Comparison of ENCODE assay signal across 14 cellular contexts in genomic region chr10:98295401-98295811, GRCh38. TPM values are rescaled to one million over a fixed set of nuclear protein-coding genes. Genes with fewer than 3 reads are reported as not detected.
DNase-seq lines count a peak whose midpoint lies in the region; ATAC-seq, FAIRE-seq and TF ChIP-seq lines count a peak whose summit lies in the region.
"Had no signal": no experiment of that assay in that cellular context is flagged by ENCODE, and none has a peak within 500 bp of the region (broad histone marks: within the 10 kb centered on the region; RNA-seq: fewer than 3 reads in every experiment).

No MANE protein-coding gene starts in this region.

- H3K4me1 Mint-ChIP-seq in natural killer cell = peaks cover 9 to 16% of the 10 kb centered on the region in 2 donors
- H3K4me1 Mint-ChIP-seq in natural killer cell treated with Interleukin-12 subunit alpha and Interleukin-12 subunit beta and Interleukin-15 and Interleukin-18, amount 100 ng/mL, for 72 hours (ENCODE audit: low read depth in 2 of 2) = peaks cover 6 to 8% of the 10 kb centered on the region in 2 donors

- ATAC-seq in natural killer cell = peak; percentile 26 to 57 (median 52)
- no peak for ATAC-seq in natural killer cell treated with Interleukin-12 subunit alpha and Interleukin-12 subunit beta and Interleukin-15 and Interleukin-18, amount 100 ng/mL, for 72 hours
- ATAC-seq in PC-3 = no peak
- no peak for ATAC-seq in HG03457 (IDR thresholded peaks at IDR 0.05; ENCODE audit: unreplicated experiment)
- ATAC-seq: activated T-cell treated with anti-CD3 and anti-CD28 coated beads, Interleukin-2, amount 50 U/mL, for 72 hours; T-cell had no signal

- H3K36me3 ChIP-seq in PC-3 (ENCODE audit: low read depth, low read length) (no peaks in the 10 kb centered on the region), keratinocyte (ENCODE audit: control insufficient read depth in 2 of 2, extremely low read depth in 1 of 2, insufficient read depth in 2 of 2, low read length in 2 of 2) (no peaks in the 10 kb centered on the region)
- H3K36me3 ChIP-seq: vagina had no signal

- H3K9me1 ChIP-seq in keratinocyte (ENCODE audit: control insufficient read depth, extremely low read depth, insufficient read depth, low read length) = peaks cover 2% of the 10 kb centered on the region

- POLR2A ChIA-PET in PC-3 (lab: Charles Lee; ENCODE audit: unreplicated experiment) = no interaction called here

- BruUV-seq in PC-3 (replicated peaks; lab: Mats Ljungman, UMichigan) = no TSS peak

- no peaks in the 10 kb centered on the region for H3K36me3 Mint-ChIP-seq in natural killer cell
- no peaks in the 10 kb centered on the region for H3K36me3 Mint-ChIP-seq in natural killer cell treated with Interleukin-12 subunit alpha and Interleukin-12 subunit beta and Interleukin-15 and Interleukin-18, amount 100 ng/mL, for 72 hours
- H3K36me3 Mint-ChIP-seq: T-cell had no signal

- H3K4me1 ChIP-seq in PC-3 (ENCODE audit: insufficient read depth, low read length) = peaks cover 5% of the 10 kb centered on the region; the same call in 1 of the 2 replicates
- H3K4me1 ChIP-seq in keratinocyte (ENCODE audit: control insufficient read depth, extremely low read depth, insufficient read depth, low read length) = peaks cover 30% of the 10 kb centered on the region

- no peaks in the 10 kb centered on the region for H3K9me3 Mint-ChIP-seq in natural killer cell
- no peaks in the 10 kb centered on the region for H3K9me3 Mint-ChIP-seq in natural killer cell treated with Interleukin-12 subunit alpha and Interleukin-12 subunit beta and Interleukin-15 and Interleukin-18, amount 100 ng/mL, for 72 hours
- H3K9me3 Mint-ChIP-seq: activated T-cell treated with anti-CD3 and anti-CD28 coated beads, Interleukin-2, amount 50 U/mL, for 72 hours; T-cell had no signal

- no peaks in the 10 kb centered on the region for H3F3A ChIP-seq in PC-3 (ENCODE audit: low read length, unreplicated experiment)

- H3K4me3 ChIP-seq in PC-3 (ENCODE audit: low read length) (no peak overlapping the region), keratinocyte (ENCODE audit: control insufficient read depth in 2 of 3, extremely low read depth in 1 of 3, insufficient read depth in 2 of 3, low read depth in 1 of 3, low read length in 3 of 3) (no peak overlapping the region)
- H3K4me3 ChIP-seq: psoas muscle, vagina had no signal

- no peaks in the 10 kb centered on the region for H3K27me3 ChIP-seq in PC-3 (ENCODE audit: low read length)
- no peaks in the 10 kb centered on the region for H3K27me3 ChIP-seq in keratinocyte (ENCODE audit: control insufficient read depth, extremely low read depth, insufficient read depth, low read length)
- H3K27me3 ChIP-seq: vagina had no signal

- H3K27ac ChIP-seq in PC-3 (ENCODE audit: low read length) = no peak overlapping the region
- H3K27ac ChIP-seq in keratinocyte (ENCODE audit: control insufficient read depth, insufficient read depth, low read length) = no peak overlapping the region
- H3K27ac ChIP-seq: psoas muscle, vagina had no signal

- FAIRE-seq in keratinocyte (lab: Jason Lieb, UNC) = peak; percentile 48

- DNase-seq in natural killer cell (no peak), PC-3 (no peak), keratinocyte (ENCODE audit: low read depth, low spot score) (no peak), NCI-H510A (lab: John Stamatoyannopoulos, UW) (no peak), NCI-H345 (lab: John Stamatoyannopoulos, UW) (no peak)
- no peak for DNase-seq in natural killer cell treated with Interleukin-12 subunit alpha and Interleukin-12 subunit beta and Interleukin-15 and Interleukin-18, amount 100 ng/mL, for 72 hours (ENCODE audit: low spot score)
- DNase-seq in activated CD8-positive, alpha-beta memory T cell treated with anti-CD3 and anti-CD28 coated beads for 24 hours = no peak
- DNase-seq: activated T-cell treated with anti-CD3 and anti-CD28 coated beads, Interleukin-2, amount 50 U/mL, for 72 hours; DMS153; psoas muscle; stimulated activated CD4-positive, alpha-beta T cell treated with anti-CD3 and anti-CD28 coated beads, Interleukin-15, amount 100 ng/mL, for 24 hours; T-cell had no signal

- CTCF ChIA-PET in PC-3 (lab: Charles Lee) = interaction anchor here (0.5 kb wide), 1 partner anchor 592 kb away, joined by 3 read pairs; no protein-coding TSS in a partner anchor

- dilution Hi-C loops in keratinocyte (cut with MboI; ENCODE audit: extremely low pct_ligation_motif_present, low sequenced_read_pairs) = no loop called here

- H2AFZ ChIP-seq in PC-3 (ENCODE audit: low read length) (no peak overlapping the region), keratinocyte (ENCODE audit: control insufficient read depth, low read length) (no peak overlapping the region)

- no peaks in the 10 kb centered on the region for H3K79me2 ChIP-seq in PC-3 (ENCODE audit: low read length)
- H3K79me2 ChIP-seq in keratinocyte (ENCODE audit: control insufficient read depth, insufficient read depth, low read length) = no peaks in the 10 kb centered on the region

- H3K4me3 Mint-ChIP-seq in natural killer cell = no peak overlapping the region
- no peak overlapping the region for H3K4me3 Mint-ChIP-seq in natural killer cell treated with Interleukin-12 subunit alpha and Interleukin-12 subunit beta and Interleukin-15 and Interleukin-18, amount 100 ng/mL, for 72 hours
- H3K4me3 Mint-ChIP-seq: activated T-cell treated with anti-CD3 and anti-CD28 coated beads, Interleukin-2, amount 50 U/mL, for 72 hours; T-cell had no signal

- H3K4me2 ChIP-seq in PC-3 (ENCODE audit: low read length) (0 out of 2 replicates have a peak overlapping the region, but pooled peaks have one; percentile 28), keratinocyte (ENCODE audit: control insufficient read depth, extremely low read depth, insufficient read depth, low read depth, low read length) (no peak overlapping the region)

- intact Hi-C loops in natural killer cell (cut with micrococcal nuclease) (no loop called here), PC-3 (cut with micrococcal nuclease) (no loop called here)

- TF ChIP-seq CTCF in natural killer cell (IDR thresholded peaks at IDR 0.05) = no peak
- TF ChIP-seq CTCF in PC-3 (conservative IDR thresholded peaks at IDR 0.05; ENCODE audit: low read depth, low read length) = no peak
- TF ChIP-seq CTCF in keratinocyte (optimal IDR thresholded peaks at IDR 0.05 in 1 of 3, IDR thresholded peaks at IDR 0.05 in 1 of 3, conservative IDR thresholded peaks at IDR 0.05 in 1 of 3; ENCODE audit: extremely low read depth in 1 of 3, insufficient read depth in 2 of 3, low read length in 3 of 3) = no peak

- H3K9me3 ChIP-seq in PC-3 (ENCODE audit: low read length) (no peaks in the 10 kb centered on the region), keratinocyte (ENCODE audit: control insufficient read depth, low read depth, low read length) (no peaks in the 10 kb centered on the region)
- H3K9me3 ChIP-seq: psoas muscle, vagina had no signal

- peaks cover 6 to 9% of the 10 kb centered on the region in 2 donors for H3K27me3 Mint-ChIP-seq in natural killer cell (ENCODE audit: low read depth in 2 of 2)
- peaks cover 8 to 16% of the 10 kb centered on the region in 2 donors for H3K27me3 Mint-ChIP-seq in natural killer cell treated with Interleukin-12 subunit alpha and Interleukin-12 subunit beta and Interleukin-15 and Interleukin-18, amount 100 ng/mL, for 72 hours

- H4K20me1 ChIP-seq in PC-3 (ENCODE audit: low read length) (no peaks in the 10 kb centered on the region), keratinocyte (ENCODE audit: control insufficient read depth, extremely low read depth, insufficient read depth, low read length) (no peaks in the 10 kb centered on the region)

- no peak overlapping the region for H3K9ac ChIP-seq in PC-3 (ENCODE audit: low read length)
- no peak overlapping the region for H3K9ac ChIP-seq in keratinocyte (ENCODE audit: control insufficient read depth, extremely low read depth, insufficient read depth, low read length)

- H3K27ac Mint-ChIP-seq in natural killer cell = peak overlapping the region in 1 of 2 donors; percentile 24
- no peak overlapping the region for H3K27ac Mint-ChIP-seq in natural killer cell treated with Interleukin-12 subunit alpha and Interleukin-12 subunit beta and Interleukin-15 and Interleukin-18, amount 100 ng/mL, for 72 hours
- H3K27ac Mint-ChIP-seq: activated T-cell treated with anti-CD3 and anti-CD28 coated beads, Interleukin-2, amount 50 U/mL, for 72 hours; T-cell had no signal

- H3K9me2 ChIP-seq in PC-3 (replicated peaks; ENCODE audit: low read length) = no peaks in the 10 kb centered on the region

RNA-seq across cellular contexts. Expression of gene LOXL4, which starts 27.4 kb away (rescaled TPM):
- under 1 TPM in 1 of 3 donors, not detected in 2; 0.23 TPM for total RNA-seq in natural killer cell
- not detected for total RNA-seq in natural killer cell treated with Interleukin-12 subunit alpha and Interleukin-12 subunit beta and Interleukin-15 and Interleukin-18, amount 100 ng/mL, for 72 hours
- 7.8 and 8.2 TPM in 2 replicates for total RNA-seq in PC-3 (2014; rRNA removed)
- polyA plus RNA-seq in keratinocyte = 0.01 to 0.03 TPM (median 0.01 TPM) in 3 replicates
- polyA plus RNA-seq in keratinocyte (2011; ENCODE audit: low read depth) = not detected
- 0.01 TPM in 1 of 2 replicates, not detected in the other for polyA plus RNA-seq in keratinocyte (2011; cell fraction: cytosol; rRNA removed)
- 0.03 TPM in 1 of 2 replicates, not detected in the other for polyA plus RNA-seq in keratinocyte (2011; cell fraction: nucleus; rRNA removed)
- 0.11 TPM in 1 of 2 replicates, not detected in the other for polyA plus RNA-seq in keratinocyte (2012; ENCODE audit: low replicate concordance)
- 0.16 TPM in 1 of 3 replicates, not detected in the others for polyA minus RNA-seq in keratinocyte
- not detected for polyA minus RNA-seq in keratinocyte (2011; cell fraction: cytosol; rRNA and poly(A)+ RNA removed)
- polyA minus RNA-seq in keratinocyte (2011; cell fraction: nucleus; rRNA and poly(A)+ RNA removed) = not detected in 2 replicates
- total RNA-seq: activated T-cell treated with anti-CD3 and anti-CD28 coated beads, Interleukin-2, amount 50 U/mL, for 72 hours had no signal

Comparison
In these comparisons a context has a peak if more than half of its experiments do, and no peak if none do; other contexts are left out.
1. ATAC-seq: peak in natural killer cell (3 of 3); none in natural killer cell treated with Interleukin-12 subunit alpha and Interleukin-12 subunit beta and Interleukin-15 and Interleukin-18, amount 100 ng/mL, for 72 hours (0 of 2), PC-3 (single experiment) and HG03457 (single experiment).